Comparison of ENCODE assay signal across 1 cellular context in the genomic region with DNA sequence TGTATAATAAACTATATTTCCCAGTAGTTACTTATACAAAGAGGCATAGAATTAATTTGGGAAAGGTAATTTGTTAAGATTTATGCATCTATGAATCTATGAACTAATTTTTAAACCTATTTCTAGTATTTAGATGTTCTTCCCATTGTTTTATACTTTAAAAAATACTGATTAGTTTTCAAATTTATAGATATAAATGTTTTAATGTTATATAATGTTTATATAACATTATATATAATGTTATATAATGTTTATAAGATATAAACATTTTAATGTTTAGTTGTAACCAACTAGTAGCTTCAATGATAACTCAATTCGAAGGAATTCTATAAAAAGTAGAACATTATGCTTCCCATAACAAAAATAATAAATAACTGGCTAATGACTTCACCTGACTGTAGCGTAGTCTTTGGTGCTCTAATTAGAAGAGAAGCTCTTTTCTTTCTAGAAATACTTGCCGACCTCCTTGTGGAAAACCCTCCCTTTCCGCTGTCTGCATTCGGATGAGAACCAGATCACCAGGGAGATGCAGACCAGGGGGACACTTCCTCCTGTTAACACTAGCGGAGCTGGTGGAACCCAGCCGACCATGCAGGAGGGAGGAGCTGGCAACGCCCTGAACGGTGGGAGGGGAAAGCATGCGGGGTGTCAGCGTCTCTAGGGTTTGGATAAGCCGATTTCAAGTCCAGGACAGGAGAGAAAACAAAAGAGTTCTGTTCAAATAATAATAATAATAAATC.
A peak's percentile ranks its signal among the peaks of the same experiment; 100 is the strongest.
TF ChIP-seq lines count a peak whose summit lies in the region.

No MANE protein-coding gene starts in this region.

TF ChIP-seq in HCT116, 20 proteins besides CTCF, POLR2A, EP300 and RAD21 (continued from another document):
- TF ChIP-seq, protein P1, sequence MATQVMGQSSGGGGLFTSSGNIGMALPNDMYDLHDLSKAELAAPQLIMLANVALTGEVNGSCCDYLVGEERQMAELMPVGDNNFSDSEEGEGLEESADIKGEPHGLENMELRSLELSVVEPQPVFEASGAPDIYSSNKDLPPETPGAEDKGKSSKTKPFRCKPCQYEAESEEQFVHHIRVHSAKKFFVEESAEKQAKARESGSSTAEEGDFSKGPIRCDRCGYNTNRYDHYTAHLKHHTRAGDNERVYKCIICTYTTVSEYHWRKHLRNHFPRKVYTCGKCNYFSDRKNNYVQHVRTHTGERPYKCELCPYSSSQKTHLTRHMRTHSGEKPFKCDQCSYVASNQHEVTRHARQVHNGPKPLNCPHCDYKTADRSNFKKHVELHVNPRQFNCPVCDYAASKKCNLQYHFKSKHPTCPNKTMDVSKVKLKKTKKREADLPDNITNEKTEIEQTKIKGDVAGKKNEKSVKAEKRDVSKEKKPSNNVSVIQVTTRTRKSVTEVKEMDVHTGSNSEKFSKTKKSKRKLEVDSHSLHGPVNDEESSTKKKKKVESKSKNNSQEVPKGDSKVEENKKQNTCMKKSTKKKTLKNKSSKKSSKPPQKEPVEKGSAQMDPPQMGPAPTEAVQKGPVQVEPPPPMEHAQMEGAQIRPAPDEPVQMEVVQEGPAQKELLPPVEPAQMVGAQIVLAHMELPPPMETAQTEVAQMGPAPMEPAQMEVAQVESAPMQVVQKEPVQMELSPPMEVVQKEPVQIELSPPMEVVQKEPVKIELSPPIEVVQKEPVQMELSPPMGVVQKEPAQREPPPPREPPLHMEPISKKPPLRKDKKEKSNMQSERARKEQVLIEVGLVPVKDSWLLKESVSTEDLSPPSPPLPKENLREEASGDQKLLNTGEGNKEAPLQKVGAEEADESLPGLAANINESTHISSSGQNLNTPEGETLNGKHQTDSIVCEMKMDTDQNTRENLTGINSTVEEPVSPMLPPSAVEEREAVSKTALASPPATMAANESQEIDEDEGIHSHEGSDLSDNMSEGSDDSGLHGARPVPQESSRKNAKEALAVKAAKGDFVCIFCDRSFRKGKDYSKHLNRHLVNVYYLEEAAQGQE (IDR thresholded peaks at IDR 0.05; ENCODE audit: low read depth) = no peak
- TF ChIP-seq, protein P2, sequence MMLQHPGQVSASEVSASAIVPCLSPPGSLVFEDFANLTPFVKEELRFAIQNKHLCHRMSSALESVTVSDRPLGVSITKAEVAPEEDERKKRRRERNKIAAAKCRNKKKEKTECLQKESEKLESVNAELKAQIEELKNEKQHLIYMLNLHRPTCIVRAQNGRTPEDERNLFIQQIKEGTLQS (IDR thresholded peaks at IDR 0.05) = no peak
- no peak for TF ChIP-seq TCF7L2 (IDR thresholded peaks at IDR 0.05; ENCODE audit: borderline replicate concordance, extremely low read depth, insufficient read depth, insufficient read length)
- TF ChIP-seq YY1 (IDR thresholded peaks at IDR 0.05; ENCODE audit: extremely low read depth, insufficient replicate concordance, low read depth, low read length) = peak; percentile 75
- TF ChIP-seq SIN3A (IDR thresholded peaks at IDR 0.05; ENCODE audit: low read depth) = no peak
- TF ChIP-seq CBX3 (IDR thresholded peaks at IDR 0.05; ENCODE audit: low read depth) = peak; percentile 63; the same call in 1 of the 2 replicates
- TF ChIP-seq JUND (IDR thresholded peaks at IDR 0.05) = no peak
- TF ChIP-seq CEBPB (IDR thresholded peaks at IDR 0.05; ENCODE audit: low read depth) = no peak
- TF ChIP-seq, protein P3, sequence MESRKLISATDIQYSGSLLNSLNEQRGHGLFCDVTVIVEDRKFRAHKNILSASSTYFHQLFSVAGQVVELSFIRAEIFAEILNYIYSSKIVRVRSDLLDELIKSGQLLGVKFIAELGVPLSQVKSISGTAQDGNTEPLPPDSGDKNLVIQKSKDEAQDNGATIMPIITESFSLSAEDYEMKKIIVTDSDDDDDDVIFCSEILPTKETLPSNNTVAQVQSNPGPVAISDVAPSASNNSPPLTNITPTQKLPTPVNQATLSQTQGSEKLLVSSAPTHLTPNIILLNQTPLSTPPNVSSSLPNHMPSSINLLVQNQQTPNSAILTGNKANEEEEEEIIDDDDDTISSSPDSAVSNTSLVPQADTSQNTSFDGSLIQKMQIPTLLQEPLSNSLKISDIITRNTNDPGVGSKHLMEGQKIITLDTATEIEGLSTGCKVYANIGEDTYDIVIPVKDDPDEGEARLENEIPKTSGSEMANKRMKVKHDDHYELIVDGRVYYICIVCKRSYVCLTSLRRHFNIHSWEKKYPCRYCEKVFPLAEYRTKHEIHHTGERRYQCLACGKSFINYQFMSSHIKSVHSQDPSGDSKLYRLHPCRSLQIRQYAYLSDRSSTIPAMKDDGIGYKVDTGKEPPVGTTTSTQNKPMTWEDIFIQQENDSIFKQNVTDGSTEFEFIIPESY (IDR thresholded peaks at IDR 0.05; ENCODE audit: extremely low read depth, insufficient replicate concordance, low read length) = no peak
- no peak for TF ChIP-seq FOSL1 (IDR thresholded peaks at IDR 0.05; ENCODE audit: low read depth)
- TF ChIP-seq ZNF274 (IDR thresholded peaks at IDR 0.05; ENCODE audit: low read depth, low read length) = no peak
- no peak for TF ChIP-seq ELF1 (IDR thresholded peaks at IDR 0.05; ENCODE audit: borderline replicate concordance, low read depth)
- TF ChIP-seq, protein P4, sequence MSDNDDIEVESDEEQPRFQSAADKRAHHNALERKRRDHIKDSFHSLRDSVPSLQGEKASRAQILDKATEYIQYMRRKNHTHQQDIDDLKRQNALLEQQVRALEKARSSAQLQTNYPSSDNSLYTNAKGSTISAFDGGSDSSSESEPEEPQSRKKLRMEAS (IDR thresholded peaks at IDR 0.05) = peak; percentile 80
- TF ChIP-seq ZFX (IDR thresholded peaks at IDR 0.05) = no peak
- no peak for TF ChIP-seq EZH2phosphoT487 (IDR thresholded peaks at IDR 0.05; ENCODE audit: borderline replicate concordance)
- no peak for TF ChIP-seq SRF (IDR thresholded peaks at IDR 0.05; ENCODE audit: low read depth)
